30 cellular contexts compared by ENCODE assay signal in genomic region chr2:48605482-48606175, GRCh38. TPM values are rescaled to one million over a fixed set of nuclear protein-coding genes. Genes with fewer than 3 reads are reported as not detected.
"Had no signal": no experiment of that assay in that cellular context is flagged by ENCODE, and none has a peak within 500 bp of the region (broad histone marks: within the 10 kb centered on the region; RNA-seq: fewer than 3 reads in every experiment).

No MANE protein-coding gene starts in this region.

- H3K36me3 ChIP-seq: breast epithelium, thyroid gland, upper lobe of right lung had no signal

- H3K9me3 Mint-ChIP-seq: activated CD4-positive, alpha-beta memory T cell treated with anti-CD3 and anti-CD28 coated beads, Interleukin-2, amount 10 ng/mL, durations not matched to agents 7 days and 5 days; activated CD4-positive, alpha-beta T cell treated with anti-CD3 and anti-CD28 coated beads, Interleukin-2, amount 10 ng/mL, durations not matched to agents 7 days and 5 days; activated naive CD4-positive, alpha-beta T cell treated with anti-CD3 and anti-CD28 coated beads, Interleukin-2, amount 50 U/mL, for 24 hours; activated naive CD8-positive, alpha-beta T cell treated with anti-CD3 and anti-CD28 coated beads, Interleukin-2, amount 50 U/mL, for 24 hours; activated T-cell treated with anti-CD3 and anti-CD28 coated beads, Interleukin-2, amount 50 U/mL, for 4 hours; activated T-helper 17 cell treated with anti-CD3 and anti-CD28 coated beads, Interleukin-2, amount 50 U/mL, for 72 hours; endodermal cell; natural killer cell treated with Interleukin-12 subunit alpha and Interleukin-12 subunit beta and Interleukin-15 and Interleukin-18, amount 100 ng/mL, for 72 hours; stimulated activated naive B cell treated with anti-CD40 and anti-IgM and Interleukin-4, amounts not matched to agents 10 μg/mL and 1 μg/mL and 100 μg/mL, for 72 hours; WTC11 had no signal

- H3K27me3 Mint-ChIP-seq: activated CD4-positive, alpha-beta memory T cell treated with anti-CD3 and anti-CD28 coated beads, Interleukin-2, amount 10 ng/mL, durations not matched to agents 7 days and 5 days had no signal

- H3K27me3 ChIP-seq: breast epithelium, esophagus muscularis mucosa, stomach, thyroid gland, upper lobe of right lung had no signal

- H3K27ac Mint-ChIP-seq: activated CD4-positive, alpha-beta memory T cell treated with anti-CD3 and anti-CD28 coated beads, Interleukin-2, amount 10 ng/mL, durations not matched to agents 7 days and 5 days; activated CD4-positive, alpha-beta T cell treated with anti-CD3 and anti-CD28 coated beads, Interleukin-2, amount 10 ng/mL, durations not matched to agents 7 days and 5 days; activated naive CD4-positive, alpha-beta T cell treated with anti-CD3 and anti-CD28 coated beads, Interleukin-2, amount 50 U/mL, for 24 hours; activated naive CD8-positive, alpha-beta T cell treated with anti-CD3 and anti-CD28 coated beads, Interleukin-2, amount 50 U/mL, for 24 hours; activated T-helper 17 cell treated with anti-CD3 and anti-CD28 coated beads, Interleukin-2, amount 50 U/mL, for 72 hours; endodermal cell; natural killer cell treated with Interleukin-12 subunit alpha and Interleukin-12 subunit beta and Interleukin-15 and Interleukin-18, amount 100 ng/mL, for 72 hours; stimulated activated naive B cell treated with anti-CD40 and anti-IgM and Interleukin-4, amounts not matched to agents 10 μg/mL and 1 μg/mL and 100 μg/mL, for 72 hours; WTC11 had no signal

- H3K27ac ChIP-seq: breast epithelium, esophagus muscularis mucosa, stomach, thyroid gland, upper lobe of right lung had no signal

- DNase-seq: activated CD4-positive, alpha-beta memory T cell treated with anti-CD3 and anti-CD28 coated beads, Interleukin-2, amount 10 ng/mL, durations not matched to agents 7 days and 5 days; activated CD4-positive, alpha-beta T cell treated with anti-CD3 and anti-CD28 coated beads for 1 hour; activated CD4-positive, alpha-beta T cell treated with anti-CD3 and anti-CD28 coated beads, Interleukin-2, amount 10 ng/mL, durations not matched to agents 7 days and 5 days; activated CD8-positive, alpha-beta memory T cell treated with anti-CD3 and anti-CD28 coated beads, Interleukin-2, amount 50 U/mL, for 48 hours; activated naive CD8-positive, alpha-beta T cell treated with anti-CD3 and anti-CD28 coated beads, Interleukin-2, amount 50 U/mL, for 24 hours; activated T-cell treated with anti-CD3 and anti-CD28 coated beads, Interleukin-2, amount 50 U/mL, for 4 hours; amygdala; central memory CD4-positive, alpha-beta T cell; endodermal cell; foreskin melanocyte; left ventricle myocardium superior; mucosa of descending colon; posterior cingulate gyrus; right cardiac atrium; stimulated activated CD4-positive, alpha-beta T cell treated with anti-CD3 and anti-CD28 coated beads, Interleukin-15, amount 100 ng/mL, for 24 hours; stimulated activated CD4-positive, alpha-beta T cell treated with anti-CD3 and anti-CD28 coated beads, Interleukin-2, amount 100 ng/mL, for 24 hours; stimulated activated naive B cell treated with anti-CD40 and anti-IgM and Interleukin-4, amounts not matched to agents 10 μg/mL and 1 μg/mL and 100 μg/mL, for 72 hours; stomach; thyroid gland; upper lobe of right lung had no signal

- H3K4me3 ChIP-seq: breast epithelium, esophagus muscularis mucosa, mucosa of descending colon, stomach, thyroid gland, upper lobe of right lung had no signal

- FAIRE-seq: islet of Langerhans, TTC549 had no signal

- H3K36me3 Mint-ChIP-seq: activated naive CD4-positive, alpha-beta T cell treated with anti-CD3 and anti-CD28 coated beads, Interleukin-2, amount 50 U/mL, for 24 hours; natural killer cell treated with Interleukin-12 subunit alpha and Interleukin-12 subunit beta and Interleukin-15 and Interleukin-18, amount 100 ng/mL, for 72 hours; stimulated activated naive B cell treated with anti-CD40 and anti-IgM and Interleukin-4, amounts not matched to agents 10 μg/mL and 1 μg/mL and 100 μg/mL, for 72 hours; WTC11 had no signal

- H3K4me3 Mint-ChIP-seq: activated CD4-positive, alpha-beta memory T cell treated with anti-CD3 and anti-CD28 coated beads, Interleukin-2, amount 10 ng/mL, durations not matched to agents 7 days and 5 days; activated CD4-positive, alpha-beta T cell treated with anti-CD3 and anti-CD28 coated beads, Interleukin-2, amount 10 ng/mL, durations not matched to agents 7 days and 5 days; activated naive CD4-positive, alpha-beta T cell treated with anti-CD3 and anti-CD28 coated beads, Interleukin-2, amount 50 U/mL, for 24 hours; activated naive CD8-positive, alpha-beta T cell treated with anti-CD3 and anti-CD28 coated beads, Interleukin-2, amount 50 U/mL, for 24 hours; activated T-cell treated with anti-CD3 and anti-CD28 coated beads, Interleukin-2, amount 50 U/mL, for 4 hours; activated T-helper 17 cell treated with anti-CD3 and anti-CD28 coated beads, Interleukin-2, amount 50 U/mL, for 72 hours; endodermal cell; natural killer cell treated with Interleukin-12 subunit alpha and Interleukin-12 subunit beta and Interleukin-15 and Interleukin-18, amount 100 ng/mL, for 72 hours; stimulated activated naive B cell treated with anti-CD40 and anti-IgM and Interleukin-4, amounts not matched to agents 10 μg/mL and 1 μg/mL and 100 μg/mL, for 72 hours; WTC11 had no signal

- H3K9me3 ChIP-seq: breast epithelium, esophagus muscularis mucosa, mucosa of descending colon, stomach, thyroid gland, upper lobe of right lung had no signal

- H3K4me1 Mint-ChIP-seq: activated CD4-positive, alpha-beta memory T cell treated with anti-CD3 and anti-CD28 coated beads, Interleukin-2, amount 10 ng/mL, durations not matched to agents 7 days and 5 days; activated CD4-positive, alpha-beta T cell treated with anti-CD3 and anti-CD28 coated beads, Interleukin-2, amount 10 ng/mL, durations not matched to agents 7 days and 5 days; activated naive CD4-positive, alpha-beta T cell treated with anti-CD3 and anti-CD28 coated beads, Interleukin-2, amount 50 U/mL, for 24 hours; activated naive CD8-positive, alpha-beta T cell treated with anti-CD3 and anti-CD28 coated beads, Interleukin-2, amount 50 U/mL, for 24 hours; activated T-helper 17 cell treated with anti-CD3 and anti-CD28 coated beads, Interleukin-2, amount 50 U/mL, for 72 hours; endodermal cell; stimulated activated naive B cell treated with anti-CD40 and anti-IgM and Interleukin-4, amounts not matched to agents 10 μg/mL and 1 μg/mL and 100 μg/mL, for 72 hours had no signal

- H3K4me1 ChIP-seq: breast epithelium, stomach, thyroid gland, upper lobe of right lung had no signal

- ATAC-seq: activated naive CD8-positive, alpha-beta T cell treated with anti-CD3 and anti-CD28 coated beads, Interleukin-2, amount 50 U/mL, for 24 hours; activated T-cell treated with anti-CD3 and anti-CD28 coated beads, Interleukin-2, amount 50 U/mL, for 4 hours; activated T-helper 17 cell treated with anti-CD3 and anti-CD28 coated beads, Interleukin-2, amount 50 U/mL, for 72 hours; left ventricle myocardium superior; mucosa of descending colon; natural killer cell treated with Interleukin-12 subunit alpha and Interleukin-12 subunit beta and Interleukin-15 and Interleukin-18, amount 100 ng/mL, for 72 hours; right cardiac atrium; stimulated activated naive B cell treated with anti-CD40 and anti-IgM and Interleukin-4, amounts not matched to agents 10 μg/mL and 1 μg/mL and 100 μg/mL, for 72 hours; upper lobe of right lung; WTC11 had no signal

RNA-seq across cellular contexts. Expression of gene GTF2A1L, which starts 12.0 kb away (rescaled TPM):
- total RNA-seq: activated CD4-positive, alpha-beta memory T cell treated with anti-CD3 and anti-CD28 coated beads, Interleukin-2, amount 10 ng/mL, durations not matched to agents 7 days and 5 days; activated CD4-positive, alpha-beta T cell treated with anti-CD3 and anti-CD28 coated beads, Interleukin-2, amount 10 ng/mL, durations not matched to agents 7 days and 5 days; activated T-cell treated with anti-CD3 and anti-CD28 coated beads, Interleukin-2, amount 50 U/mL, for 4 hours; activated T-helper 17 cell treated with anti-CD3 and anti-CD28 coated beads, Interleukin-2, amount 50 U/mL, for 72 hours; endodermal cell; glomerular endothelial cell; left ventricle myocardium superior; mesenteric fat pad; natural killer cell treated with Interleukin-12 subunit alpha and Interleukin-12 subunit beta and Interleukin-15 and Interleukin-18, amount 100 ng/mL, for 72 hours; upper lobe of right lung; WTC11 had no signal
- polyA plus RNA-seq: right cardiac atrium had no signal
